8 cellular contexts compared by ENCODE assay signal in the genomic region with DNA sequence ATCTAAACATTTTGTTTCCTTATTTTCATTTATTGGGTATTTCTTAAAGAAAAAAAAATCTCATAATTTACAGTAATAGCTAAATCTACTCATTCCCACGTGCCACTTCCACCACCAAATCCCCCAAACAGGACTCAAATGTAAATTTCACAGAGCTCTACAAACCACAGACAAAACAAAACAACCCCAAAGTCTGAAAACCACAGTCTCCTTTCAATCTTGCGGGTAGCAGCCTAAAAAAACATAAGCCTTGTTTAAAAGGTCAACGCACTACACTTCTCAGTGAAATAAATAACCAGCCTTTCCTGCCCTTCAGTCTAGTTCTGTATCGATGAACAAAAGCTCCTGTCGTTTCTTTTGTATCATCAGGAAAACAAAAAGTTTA.
DNase-seq lines count a peak whose midpoint lies in the region; ATAC-seq and TF ChIP-seq lines count a peak whose summit lies in the region.

No MANE protein-coding gene starts in this region.

- H3K9me3 ChIP-seq in Loucy (ENCODE audit: insufficient read depth, low read depth, low read length) = no peaks in the 10 kb centered on the region

- in situ Hi-C loops in KBM-7 (cut with MboI; ENCODE audit: low pct_unique_long_range_greater_than_20kb, low sequenced_read_pairs) = no loop called here

- peaks cover 15% of the 10 kb centered on the region; the same call in 1 of the 2 replicates for H3F3A ChIP-seq in Loucy (ENCODE audit: low read depth)

- H3K27me3 Mint-ChIP-seq in naive B cell = no peaks in the 10 kb centered on the region

- peak overlapping the region; percentile 70 for H3K4me3 ChIP-seq in Loucy (ENCODE audit: low read length, poor library complexity, severe bottlenecking)
- H3K4me3 ChIP-seq in coronary artery = peak overlapping the region; percentile 63

- no peaks in the 10 kb centered on the region for H3K36me3 Mint-ChIP-seq in naive B cell

- H3K4me3 Mint-ChIP-seq in naive B cell = peak overlapping the region; percentile 91 to 99 (median 97)

- POLR2A ChIA-PET in GM10248 (lab: Yijun Ruan, JAX) = no interaction called here

- CTCF ChIA-PET in GM10248 (lab: Yijun Ruan, JAX) = interaction anchor here (1.2 to 2.5 kb wide), 10 partner anchors 8 to 351 kb away, joined by 3 to 7 read pairs (median 3); no protein-coding TSS in a partner anchor

- 0 out of 2 replicates have a peak, but pooled peaks cover 2% of the 10 kb centered on the region for H3K36me3 ChIP-seq in Loucy (ENCODE audit: insufficient read depth, low read length)

- no peaks in the 10 kb centered on the region for H3K9me3 Mint-ChIP-seq in naive B cell

- no peak overlapping the region for H2AFZ ChIP-seq in Loucy (ENCODE audit: low read length)

- peaks cover 59% of the 10 kb centered on the region for H3K4me1 ChIP-seq in Loucy (ENCODE audit: insufficient read depth, low read length, poor library complexity, severe bottlenecking)

- peak overlapping the region; percentile 70 to 78 for H3K27ac ChIP-seq in coronary artery

- H3K9ac ChIP-seq in Loucy (ENCODE audit: low read depth, low read length, poor library complexity, severe bottlenecking) = peak overlapping the region; percentile 62

- H3K4me2 ChIP-seq in Loucy (ENCODE audit: low read depth, low read length, poor library complexity, severe bottlenecking) = peak overlapping the region; percentile 73

- peak; percentile 41 for DNase-seq in GM10248 (ENCODE audit: extremely low spot score)
- DNase-seq in coronary artery (ENCODE audit: low spot score) = no peak
- peak; percentile 49 for DNase-seq in naive B cell
- DNase-seq in T-helper 9 cell = no peak
- no peak for DNase-seq in epidermal melanocyte (ENCODE audit: insufficient read length, low spot score)
- no peak for DNase-seq in KBM-7

- peaks cover 47% of the 10 kb centered on the region for H3K79me2 ChIP-seq in Loucy (ENCODE audit: insufficient read depth, low read length)

- H4K20me1 ChIP-seq in Loucy (ENCODE audit: insufficient read depth, low read length, poor library complexity, severe bottlenecking) = peaks cover 40% of the 10 kb centered on the region

- no peaks in the 10 kb centered on the region for H3K9me2 ChIP-seq in Loucy (replicated peaks; ENCODE audit: low read depth, low read length)

- no peaks in the 10 kb centered on the region for H3K27me3 ChIP-seq in Loucy (ENCODE audit: insufficient read depth, low read length, poor library complexity, severe bottlenecking)

- no peak for TF ChIP-seq CTCF in GM10248 (IDR thresholded peaks at IDR 0.05; ENCODE audit: control extremely low read depth, extremely low read depth, low read depth, missing control alignments)
- no peak for TF ChIP-seq CTCF in Loucy (conservative IDR thresholded peaks at IDR 0.05; ENCODE audit: low read length)
- TF ChIP-seq CTCF in coronary artery (IDR thresholded peaks at IDR 0.05) = no peak

- peaks cover 52 to 75% (median 68%) of the 10 kb centered on the region in 3 donors for H3K4me1 Mint-ChIP-seq in naive B cell

- peak overlapping the region; percentile 98 to 99 (median 99) for H3K27ac Mint-ChIP-seq in naive B cell

- ATAC-seq in GM21825 (IDR thresholded peaks at IDR 0.05; ENCODE audit: unreplicated experiment) (peak; percentile 41), naive B cell (ENCODE audit: low read depth in 2 of 2) (peak; percentile 5 to 32)

Comparison
In these comparisons a context has a peak if more than half of its experiments do, and no peak if none do; other contexts are left out.
1. DNase-seq: peak in GM10248 (single experiment) and naive B cell (single experiment); none in coronary artery (single experiment), T-helper 9 cell (single experiment), epidermal melanocyte (single experiment) and KBM-7 (single experiment).